Comparison of ENCODE assay signal across 17 cellular contexts in the genomic region with DNA sequence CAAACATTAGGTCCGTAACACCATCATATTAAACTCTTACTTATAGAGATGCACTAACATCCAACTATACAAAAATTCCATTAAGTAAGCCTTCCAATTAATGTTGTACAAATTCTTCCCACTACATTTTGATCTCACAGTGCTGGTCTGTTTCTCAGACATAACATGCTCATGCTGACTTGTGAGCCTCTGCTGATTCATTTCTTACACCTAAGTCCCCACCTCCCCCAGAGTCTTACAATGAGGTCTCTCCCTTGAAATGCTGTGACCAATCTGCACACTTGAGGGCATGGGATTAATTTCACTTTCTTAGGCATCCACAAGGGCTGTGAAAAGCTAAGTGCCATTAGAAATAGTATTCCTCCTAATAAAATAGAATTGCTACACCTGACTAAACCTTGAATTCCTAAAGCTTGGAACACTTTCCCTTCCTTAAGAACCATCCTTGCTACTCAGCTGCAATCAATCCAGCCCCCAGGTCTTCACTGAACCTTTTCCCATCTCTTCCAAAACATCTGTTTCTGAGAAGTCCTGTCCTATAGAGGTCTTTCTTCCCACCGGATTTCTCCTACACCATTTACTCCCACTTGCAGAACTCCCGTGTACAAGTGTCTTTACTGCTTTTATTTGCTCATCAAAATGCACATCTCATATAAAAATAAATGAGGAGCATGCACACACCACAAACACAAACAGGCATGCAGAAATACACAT. TPM values are rescaled to one million over a fixed set of nuclear protein-coding genes. Genes with fewer than 3 reads are reported as not detected.
DNase-seq lines count a peak whose midpoint lies in the region; ATAC-seq and TF ChIP-seq lines count a peak whose summit lies in the region.
"Had no signal": no experiment of that assay in that cellular context is flagged by ENCODE, and none has a peak within 500 bp of the region (broad histone marks: within the 10 kb centered on the region; RNA-seq: fewer than 3 reads in every experiment).

No MANE protein-coding gene starts in this region.

- H3K9me3 Mint-ChIP-seq in activated T-helper 2 cell treated with anti-CD3 and anti-CD28 coated beads, Interferon-gamma antibody, Interleukin-2, Interleukin-4, amounts not matched to agents 10 μg/mL and 5 μg/mL and 100 μg/mL, durations not matched to agents 14 hours and 24 hours and 36 hours: no peaks in the 10 kb centered on the region
- H3K9me3 Mint-ChIP-seq: IgD-negative memory B cell had no signal

- ATAC-seq in HG03175 (IDR thresholded peaks at IDR 0.05; ENCODE audit: unreplicated experiment): no peak
- ATAC-seq: A549, HCT116 had no signal

- no peak overlapping the region for H3K4me3 ChIP-seq in GM23248
- H3K4me3 ChIP-seq: A549 had no signal

- H3K27ac ChIP-seq in GM23248: no peak overlapping the region
- H3K27ac ChIP-seq: A549, C4-2B had no signal

- peaks cover 4% of the 10 kb centered on the region for H3K4me1 Mint-ChIP-seq in activated T-helper 2 cell treated with anti-CD3 and anti-CD28 coated beads, Interferon-gamma antibody, Interleukin-2, Interleukin-4, amounts not matched to agents 10 μg/mL and 5 μg/mL and 100 μg/mL, durations not matched to agents 14 hours and 24 hours and 36 hours (ENCODE audit: low read depth)
- H3K4me1 Mint-ChIP-seq: CD4-positive, alpha-beta memory T cell; IgD-negative memory B cell had no signal

- H3K27me3 Mint-ChIP-seq in activated T-helper 2 cell treated with anti-CD3 and anti-CD28 coated beads, Interferon-gamma antibody, Interleukin-2, Interleukin-4, amounts not matched to agents 10 μg/mL and 5 μg/mL and 100 μg/mL, durations not matched to agents 14 hours and 24 hours and 36 hours (ENCODE audit: low read depth): no peaks in the 10 kb centered on the region

- H3K79me2 ChIP-seq in GM23248 (ENCODE audit: insufficient read depth): no peaks in the 10 kb centered on the region

- H3K36me3 Mint-ChIP-seq in activated T-helper 2 cell treated with anti-CD3 and anti-CD28 coated beads, Interferon-gamma antibody, Interleukin-2, Interleukin-4, amounts not matched to agents 10 μg/mL and 5 μg/mL and 100 μg/mL, durations not matched to agents 14 hours and 24 hours and 36 hours (ENCODE audit: low read depth): no peaks in the 10 kb centered on the region
- H3K36me3 Mint-ChIP-seq: CD4-positive, alpha-beta memory T cell had no signal

- intact Hi-C loops in activated T-helper 2 cell treated with anti-CD3 and anti-CD28 coated beads, Interferon-gamma antibody, Interleukin-2, Interleukin-4, amounts not matched to agents 10 μg/mL and 5 μg/mL and 100 μg/mL, durations not matched to agents 14 hours and 24 hours and 36 hours (cut with micrococcal nuclease): no loop called here

- in situ Hi-C loops in GM23248 (cut with MboI): no loop called here

- H4K20me1 ChIP-seq in GM23248 (ENCODE audit: insufficient read depth): no peaks in the 10 kb centered on the region

- 23 to 24% methylated on average over 3 of the region's 3 CpGs for WGBS in GM23248 (ENCODE audit: low coverage in 1 of 2, low lambda C conversion rate in 2 of 2, missing lambda C conversion rate in 2 of 2), 2 experiments

- H3K27ac Mint-ChIP-seq in activated T-helper 2 cell treated with anti-CD3 and anti-CD28 coated beads, Interferon-gamma antibody, Interleukin-2, Interleukin-4, amounts not matched to agents 10 μg/mL and 5 μg/mL and 100 μg/mL, durations not matched to agents 14 hours and 24 hours and 36 hours: no peak overlapping the region
- H3K27ac Mint-ChIP-seq: CD4-positive, alpha-beta memory T cell; IgD-negative memory B cell had no signal

- H3K27me3 ChIP-seq in GM23248 (replicated peaks; ENCODE audit: insufficient read depth): no peaks in the 10 kb centered on the region
- H3K27me3 ChIP-seq: BE2C had no signal

- H3K4me2 ChIP-seq in GM23248 (ENCODE audit: unreplicated experiment): no peak overlapping the region
- H3K4me2 ChIP-seq: A549 had no signal

- H3K9me3 ChIP-seq in GM23248 (ENCODE audit: low read depth): no peaks in the 10 kb centered on the region
- H3K9me3 ChIP-seq: A549, BE2C had no signal

- H3K9ac ChIP-seq in GM23248: no peak overlapping the region

- no peaks in the 10 kb centered on the region for H3K9me2 ChIP-seq in GM23248 (ENCODE audit: insufficient read depth)

- DNase-seq in GM23248 (peak; percentile 42), OCI-M1 (lab: John Stamatoyannopoulos, UW) (peak; percentile 81), erythroblast (lab: John Stamatoyannopoulos, UW) (peak; percentile 84 to 90)
- no peak for DNase-seq in activated T-helper 2 cell treated with anti-CD3 and anti-CD28 coated beads, Interferon-gamma antibody, Interleukin-2, Interleukin-4, amounts not matched to agents 10 μg/mL and 5 μg/mL and 100 μg/mL, durations not matched to agents 14 hours and 24 hours and 36 hours (ENCODE audit: low spot score)
- DNase-seq in activated effector memory CD4-positive, alpha-beta T cell treated with anti-CD3 and anti-CD28 coated beads, Interleukin-2, amount 50 U/mL, for 16 hours: no peak
- DNase-seq: BE2C; CD4-positive, alpha-beta memory T cell; COR-L47; DMS153; DMS79 treated with DMSO at 0.1 percent for 48 hours; GDM1 had no signal

- H3K4me3 Mint-ChIP-seq in activated T-helper 2 cell treated with anti-CD3 and anti-CD28 coated beads, Interferon-gamma antibody, Interleukin-2, Interleukin-4, amounts not matched to agents 10 μg/mL and 5 μg/mL and 100 μg/mL, durations not matched to agents 14 hours and 24 hours and 36 hours (ENCODE audit: low read depth): no peak overlapping the region
- H3K4me3 Mint-ChIP-seq: CD4-positive, alpha-beta memory T cell; IgD-negative memory B cell had no signal

- peak; percentile 86 for TF ChIP-seq POLR2A in erythroblast (IDR thresholded peaks at IDR 0.05; ENCODE audit: low read length)

- H3F3A ChIP-seq in GM23248 (ENCODE audit: insufficient read depth): no peaks in the 10 kb centered on the region

- no peaks in the 10 kb centered on the region for H3K36me3 ChIP-seq in GM23248 (ENCODE audit: low read depth)
- H3K36me3 ChIP-seq: BE2C had no signal

- no peaks in the 10 kb centered on the region for H3K4me1 ChIP-seq in GM23248 (ENCODE audit: insufficient read depth)
- H3K4me1 ChIP-seq: A549, BE2C had no signal

- no peak overlapping the region for H2AFZ ChIP-seq in GM23248

RNA-seq across cellular contexts. Expression of a gene that starts 2.0 kb away (rescaled TPM):
- total RNA-seq in GM23248 (2014; rRNA removed; shearing (Covaris generic)): not detected in 2 replicates
- polyA plus RNA-seq in GM23248 (2016; fragmentation: Nextera tagmentation; extraction: Ambion mirVana): not detected in 2 replicates
- not detected in 2 replicates for total RNA-seq in activated T-helper 2 cell treated with anti-CD3 and anti-CD28 coated beads, Interferon-gamma antibody, Interleukin-2, Interleukin-4, amounts not matched to agents 10 μg/mL and 5 μg/mL and 100 μg/mL, durations not matched to agents 14 hours and 24 hours and 36 hours
- total RNA-seq: CD4-positive, alpha-beta memory T cell; HT-29 had no signal
- polyA plus RNA-seq: A549; CD4-positive, alpha-beta memory T cell; IgD-negative memory B cell had no signal

RNA-seq across cellular contexts. Expression of a gene that starts 6.9 kb away (rescaled TPM):
- total RNA-seq in GM23248 (2014; rRNA removed; shearing (Covaris generic)): not detected in 2 replicates
- not detected in 2 replicates for polyA plus RNA-seq in GM23248 (2016; fragmentation: Nextera tagmentation; extraction: Ambion mirVana)
- not detected in 2 replicates for total RNA-seq in activated T-helper 2 cell treated with anti-CD3 and anti-CD28 coated beads, Interferon-gamma antibody, Interleukin-2, Interleukin-4, amounts not matched to agents 10 μg/mL and 5 μg/mL and 100 μg/mL, durations not matched to agents 14 hours and 24 hours and 36 hours
- total RNA-seq: CD4-positive, alpha-beta memory T cell; HT-29 had no signal
- polyA plus RNA-seq: A549; CD4-positive, alpha-beta memory T cell had no signal

RNA-seq across cellular contexts. Expression of a gene that starts 13.4 kb away (rescaled TPM):
- total RNA-seq in GM23248 (2014; rRNA removed; shearing (Covaris generic)): not detected in 2 replicates
- not detected in 2 replicates for polyA plus RNA-seq in GM23248 (2016; fragmentation: Nextera tagmentation; extraction: Ambion mirVana)
- not detected in 2 replicates for total RNA-seq in activated T-helper 2 cell treated with anti-CD3 and anti-CD28 coated beads, Interferon-gamma antibody, Interleukin-2, Interleukin-4, amounts not matched to agents 10 μg/mL and 5 μg/mL and 100 μg/mL, durations not matched to agents 14 hours and 24 hours and 36 hours
- total RNA-seq: CD4-positive, alpha-beta memory T cell; HT-29 had no signal
- polyA plus RNA-seq: A549; CD4-positive, alpha-beta memory T cell; IgD-negative memory B cell had no signal

RNA-seq across cellular contexts. Expression of a gene that starts 20.8 kb away (rescaled TPM):
- total RNA-seq in GM23248 (2014; rRNA removed; shearing (Covaris generic)): not detected in 2 replicates
- polyA plus RNA-seq in GM23248 (2016; fragmentation: Nextera tagmentation; extraction: Ambion mirVana): not detected in 2 replicates
- total RNA-seq in activated T-helper 2 cell treated with anti-CD3 and anti-CD28 coated beads, Interferon-gamma antibody, Interleukin-2, Interleukin-4, amounts not matched to agents 10 μg/mL and 5 μg/mL and 100 μg/mL, durations not matched to agents 14 hours and 24 hours and 36 hours: not detected in 2 replicates
- total RNA-seq: HT-29 had no signal
- polyA plus RNA-seq: A549 had no signal

RNA-seq across cellular contexts. Expression of a gene that starts 22.1 kb away (rescaled TPM):
- total RNA-seq in GM23248 (2014; rRNA removed; shearing (Covaris generic)): not detected in 2 replicates
- polyA plus RNA-seq in GM23248 (2016; fragmentation: Nextera tagmentation; extraction: Ambion mirVana): not detected in 2 replicates
- total RNA-seq in activated T-helper 2 cell treated with anti-CD3 and anti-CD28 coated beads, Interferon-gamma antibody, Interleukin-2, Interleukin-4, amounts not matched to agents 10 μg/mL and 5 μg/mL and 100 μg/mL, durations not matched to agents 14 hours and 24 hours and 36 hours: not detected in 2 replicates
- total RNA-seq: CD4-positive, alpha-beta memory T cell; HT-29 had no signal
- polyA plus RNA-seq: CD4-positive, alpha-beta memory T cell; IgD-negative memory B cell had no signal

Comparison
In these comparisons a context has a peak if more than half of its experiments do, and no peak if none do; other contexts are left out.
1. DNase-seq: peak in GM23248 (single experiment), OCI-M1 (single experiment) and erythroblast (2 of 2); none in activated T-helper 2 cell treated with anti-CD3 and anti-CD28 coated beads, Interferon-gamma antibody, Interleukin-2, Interleukin-4, amounts not matched to agents 10 μg/mL and 5 μg/mL and 100 μg/mL, durations not matched to agents 14 hours and 24 hours and 36 hours (single experiment) and activated effector memory CD4-positive, alpha-beta T cell treated with anti-CD3 and anti-CD28 coated beads, Interleukin-2, amount 50 U/mL, for 16 hours (single experiment).